ENCODE assay signal across 26 cellular contexts in genomic region chr15:68603951-68604350, GRCh38. TPM values are rescaled to one million over a fixed set of nuclear protein-coding genes. Genes with fewer than 3 reads are reported as not detected.
"Had no signal": no experiment of that assay in that cellular context is flagged by ENCODE, and none has a peak within 500 bp of the region (broad histone marks: within the 10 kb centered on the region; RNA-seq: fewer than 3 reads in every experiment).

No MANE protein-coding gene starts in this region.

- H3K27ac Mint-ChIP-seq: activated B cell treated with CpG ODN at 0.5 μM for 24 hours; activated CD4-positive, alpha-beta T cell treated with anti-CD3 and anti-CD28 coated beads for 36 hours; activated naive CD8-positive, alpha-beta T cell treated with anti-CD3 and anti-CD28 coated beads for 36 hours; activated T-helper 2 cell treated with anti-CD3 and anti-CD28 coated beads, Interferon-gamma antibody, Interleukin-2, Interleukin-4, amounts not matched to agents 10 μg/mL and 5 μg/mL and 100 μg/mL, durations not matched to agents 14 hours and 24 hours and 36 hours; nephron progenitor cell; stimulated activated naive B cell treated with anti-CD40 and anti-IgM and Interleukin-4, amounts not matched to agents 10 μg/mL and 1 μg/mL and 100 μg/mL, for 72 hours had no signal

- H3K4me2 ChIP-seq: smooth muscle cell had no signal

- H3K9me3 Mint-ChIP-seq: activated B cell treated with CpG ODN at 0.5 μM for 24 hours; activated naive CD8-positive, alpha-beta T cell treated with anti-CD3 and anti-CD28 coated beads for 36 hours; activated T-helper 2 cell treated with anti-CD3 and anti-CD28 coated beads, Interferon-gamma antibody, Interleukin-2, Interleukin-4, amounts not matched to agents 10 μg/mL and 5 μg/mL and 100 μg/mL, durations not matched to agents 14 hours and 24 hours and 36 hours had no signal

- H3K27me3 Mint-ChIP-seq: activated naive CD8-positive, alpha-beta T cell treated with anti-CD3 and anti-CD28 coated beads for 36 hours; stimulated activated naive B cell treated with anti-CD40 and anti-IgM and Interleukin-4, amounts not matched to agents 10 μg/mL and 1 μg/mL and 100 μg/mL, for 72 hours had no signal

- DNase-seq: activated B cell treated with CpG ODN at 0.5 μM for 24 hours; activated CD4-positive, alpha-beta T cell treated with anti-CD3 and anti-CD28 coated beads for 36 hours; activated CD4-positive, alpha-beta T cell treated with anti-CD3 and anti-CD28 coated beads, Interleukin-2, amount 50 U/mL, for 4 hours; activated CD8-positive, alpha-beta memory T cell treated with anti-CD3 and anti-CD28 coated beads for 24 hours; activated CD8-positive, alpha-beta memory T cell treated with anti-CD3 and anti-CD28 coated beads, Interleukin-2, amount 50 U/mL, for 48 hours; activated naive CD4-positive, alpha-beta T cell treated with Interleukin-2 at 50 U/mL for 16 hours; activated naive CD8-positive, alpha-beta T cell treated with anti-CD3 and anti-CD28 coated beads for 36 hours; activated T-cell treated with anti-CD3 and anti-CD28 coated beads, Interleukin-2, amount 50 U/mL, for 4 hours; dermis blood vessel endothelial cell; effector memory CD4-positive, alpha-beta T cell; glutamatergic neuron; hypothalamus; left ventricle myocardium superior; mammary epithelial cell; nephron progenitor cell; occipital lobe; sigmoid colon; stimulated activated CD4-positive, alpha-beta T cell treated with anti-CD3 and anti-CD28 coated beads, Interleukin-2, amount 100 ng/mL, for 48 hours; stimulated activated CD8-positive, alpha-beta memory T cell treated with anti-CD3 and anti-CD28 coated beads, Interleukin-4, amount 100 ng/mL, for 48 hours; stimulated activated naive B cell treated with anti-CD40 and anti-IgM and Interleukin-4, amounts not matched to agents 10 μg/mL and 1 μg/mL and 100 μg/mL, for 72 hours; T-helper 1 cell; testis; trophoblast cell had no signal

- H3K4me3 Mint-ChIP-seq: activated B cell treated with CpG ODN at 0.5 μM for 24 hours; activated CD4-positive, alpha-beta T cell treated with anti-CD3 and anti-CD28 coated beads for 36 hours; activated naive CD8-positive, alpha-beta T cell treated with anti-CD3 and anti-CD28 coated beads for 36 hours; activated T-cell treated with anti-CD3 and anti-CD28 coated beads, Interleukin-2, amount 50 U/mL, for 4 hours; nephron progenitor cell; stimulated activated naive B cell treated with anti-CD40 and anti-IgM and Interleukin-4, amounts not matched to agents 10 μg/mL and 1 μg/mL and 100 μg/mL, for 72 hours had no signal

- H3K27me3 ChIP-seq: sigmoid colon, testis had no signal

- H3K9me3 ChIP-seq: sigmoid colon, testis had no signal

- H3K36me3 ChIP-seq: sigmoid colon had no signal

- ATAC-seq: activated CD4-positive, alpha-beta T cell treated with anti-CD3 and anti-CD28 coated beads for 36 hours; activated T-cell treated with anti-CD3 and anti-CD28 coated beads, Interleukin-2, amount 50 U/mL, for 4 hours; esophagus mucosa; left ventricle myocardium superior; stimulated activated naive B cell treated with anti-CD40 and anti-IgM and Interleukin-4, amounts not matched to agents 10 μg/mL and 1 μg/mL and 100 μg/mL, for 72 hours had no signal

- H3K36me3 Mint-ChIP-seq: activated naive CD8-positive, alpha-beta T cell treated with anti-CD3 and anti-CD28 coated beads for 36 hours had no signal

- H3K27ac ChIP-seq: sigmoid colon, testis had no signal

- H3K4me3 ChIP-seq: sigmoid colon, smooth muscle cell, testis had no signal

- H3K4me1 Mint-ChIP-seq: activated CD4-positive, alpha-beta T cell treated with anti-CD3 and anti-CD28 coated beads for 36 hours; activated naive CD8-positive, alpha-beta T cell treated with anti-CD3 and anti-CD28 coated beads for 36 hours had no signal

RNA-seq across cellular contexts. Expression of gene CORO2B, which starts 25.2 kb away (rescaled TPM):
- total RNA-seq: activated naive CD8-positive, alpha-beta T cell treated with anti-CD3 and anti-CD28 coated beads for 36 hours had no signal
